Comparison of ENCODE assay signal across 8 cellular contexts in the genomic region with DNA sequence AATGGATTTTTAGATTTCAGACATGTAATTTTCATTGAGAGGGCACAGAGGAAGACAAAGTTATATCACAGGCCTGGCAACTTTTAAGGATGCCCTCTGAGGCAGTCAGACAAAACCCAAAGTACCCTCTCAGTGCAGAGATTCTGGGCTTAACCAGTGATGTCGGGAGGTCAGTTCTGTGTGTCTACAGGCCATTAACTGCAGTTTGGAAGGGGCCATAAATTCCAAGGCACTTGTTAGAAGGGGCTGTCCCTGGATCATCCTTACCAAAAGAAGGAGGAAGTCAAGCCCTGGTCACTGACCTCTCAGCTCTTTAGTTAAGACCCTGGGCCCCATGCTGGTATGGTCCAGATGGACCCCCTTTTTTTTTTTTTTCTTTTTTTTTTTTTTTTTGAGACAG.
DNase-seq lines count a peak whose midpoint lies in the region; ATAC-seq and TF ChIP-seq lines count a peak whose summit lies in the region.

No MANE protein-coding gene starts in this region.

- peak overlapping the region; percentile 93 for H3K27ac Mint-ChIP-seq in activated T-helper 2 cell treated with anti-CD3 and anti-CD28 coated beads, Interferon-gamma antibody, Interleukin-2, Interleukin-4, amounts not matched to agents 10 μg/mL and 5 μg/mL and 100 μg/mL, durations not matched to agents 14 hours and 24 hours and 36 hours
- peak overlapping the region; percentile 98 to 100 (median 100) for H3K27ac Mint-ChIP-seq in immature natural killer cell

- TF ChIP-seq CTCF in HL-60 (IDR thresholded peaks at IDR 0.05; ENCODE audit: insufficient read depth, low read length) (no peak), smooth muscle cell (IDR thresholded peaks at IDR 0.05; ENCODE audit: borderline replicate concordance, insufficient read depth, poor library complexity, severe bottlenecking) (no peak)

- peaks cover 8% of the 10 kb centered on the region for H3K79me2 ChIP-seq in smooth muscle cell (ENCODE audit: low read depth)

- peak overlapping the region; percentile 92 for H3K9ac ChIP-seq in smooth muscle cell (ENCODE audit: low read depth)

- no peaks in the 10 kb centered on the region for H3K9me3 Mint-ChIP-seq in activated T-helper 2 cell treated with anti-CD3 and anti-CD28 coated beads, Interferon-gamma antibody, Interleukin-2, Interleukin-4, amounts not matched to agents 10 μg/mL and 5 μg/mL and 100 μg/mL, durations not matched to agents 14 hours and 24 hours and 36 hours
- no peaks in the 10 kb centered on the region for H3K9me3 Mint-ChIP-seq in immature natural killer cell

- peak overlapping the region; percentile 66 for H3K4me2 ChIP-seq in smooth muscle cell

- H3K36me3 Mint-ChIP-seq in activated T-helper 2 cell treated with anti-CD3 and anti-CD28 coated beads, Interferon-gamma antibody, Interleukin-2, Interleukin-4, amounts not matched to agents 10 μg/mL and 5 μg/mL and 100 μg/mL, durations not matched to agents 14 hours and 24 hours and 36 hours (ENCODE audit: low read depth) = peaks cover 2% of the 10 kb centered on the region
- H3K36me3 Mint-ChIP-seq in immature natural killer cell = no peaks in the 10 kb centered on the region

- no peaks in the 10 kb centered on the region for H3K9me3 ChIP-seq in smooth muscle cell (replicated peaks; ENCODE audit: low read depth)

- H3K27me3 ChIP-seq in HL-60 (ENCODE audit: insufficient read depth, poor library complexity, severe bottlenecking) = no peaks in the 10 kb centered on the region
- H3K27me3 ChIP-seq in smooth muscle cell (ENCODE audit: low read depth) = no peaks in the 10 kb centered on the region

- DNase-seq in HL-60 (ENCODE audit: low read depth in 1 of 2, low spot score in 1 of 2) = no peak
- no peak for DNase-seq in activated T-helper 2 cell treated with anti-CD3 and anti-CD28 coated beads, Interferon-gamma antibody, Interleukin-2, Interleukin-4, amounts not matched to agents 10 μg/mL and 5 μg/mL and 100 μg/mL, durations not matched to agents 14 hours and 24 hours and 36 hours (ENCODE audit: low spot score)
- DNase-seq in immature natural killer cell = no peak
- DNase-seq in smooth muscle cell (lab: John Stamatoyannopoulos, UW; ENCODE audit: unreplicated experiment) = no peak
- DNase-seq in NCI-H2107 treated with DMSO at 0.1 percent for 48 hours (lab: John Stamatoyannopoulos, UW; ENCODE audit: unreplicated experiment) = no peak
- no peak for DNase-seq in effector CD4-positive, alpha-beta T cell
- DNase-seq in UCSD-AML1 (lab: John Stamatoyannopoulos, UW; ENCODE audit: unreplicated experiment) = no peak

- H3K36me3 ChIP-seq in smooth muscle cell (ENCODE audit: low read depth) = no peaks in the 10 kb centered on the region

- intact Hi-C loops in activated T-helper 2 cell treated with anti-CD3 and anti-CD28 coated beads, Interferon-gamma antibody, Interleukin-2, Interleukin-4, amounts not matched to agents 10 μg/mL and 5 μg/mL and 100 μg/mL, durations not matched to agents 14 hours and 24 hours and 36 hours (cut with micrococcal nuclease) = no loop called here

- H3K27ac ChIP-seq in HL-60 (replicated peaks) (peak overlapping the region; percentile 74), smooth muscle cell (ENCODE audit: low read depth) (peak overlapping the region; percentile 98)

- ATAC-seq in HG02571 (IDR thresholded peaks at IDR 0.05; ENCODE audit: unreplicated experiment) = no peak

- H3K4me1 Mint-ChIP-seq in activated T-helper 2 cell treated with anti-CD3 and anti-CD28 coated beads, Interferon-gamma antibody, Interleukin-2, Interleukin-4, amounts not matched to agents 10 μg/mL and 5 μg/mL and 100 μg/mL, durations not matched to agents 14 hours and 24 hours and 36 hours (ENCODE audit: low read depth) = peaks cover 45% of the 10 kb centered on the region
- peaks cover 70 to 73% of the 10 kb centered on the region in 2 donors for H3K4me1 Mint-ChIP-seq in immature natural killer cell

- H3K4me1 ChIP-seq in smooth muscle cell (ENCODE audit: low read depth) = peaks cover 8% of the 10 kb centered on the region

- H2AFZ ChIP-seq in smooth muscle cell (ENCODE audit: low read depth) = no peak overlapping the region

- no peaks in the 10 kb centered on the region for H3K27me3 Mint-ChIP-seq in activated T-helper 2 cell treated with anti-CD3 and anti-CD28 coated beads, Interferon-gamma antibody, Interleukin-2, Interleukin-4, amounts not matched to agents 10 μg/mL and 5 μg/mL and 100 μg/mL, durations not matched to agents 14 hours and 24 hours and 36 hours (ENCODE audit: low read depth)
- peaks cover 9 to 11% (median 10%) of the 10 kb centered on the region in 3 donors for H3K27me3 Mint-ChIP-seq in immature natural killer cell (ENCODE audit: low read depth in 3 of 3)

- H4K20me1 ChIP-seq in smooth muscle cell (ENCODE audit: low read depth) = peaks cover 5% of the 10 kb centered on the region

- peak overlapping the region; percentile 51 for H3K4me3 Mint-ChIP-seq in activated T-helper 2 cell treated with anti-CD3 and anti-CD28 coated beads, Interferon-gamma antibody, Interleukin-2, Interleukin-4, amounts not matched to agents 10 μg/mL and 5 μg/mL and 100 μg/mL, durations not matched to agents 14 hours and 24 hours and 36 hours (ENCODE audit: low read depth)
- H3K4me3 Mint-ChIP-seq in immature natural killer cell = peak overlapping the region; percentile 76 to 91 (median 86)

- peaks cover 18% of the 10 kb centered on the region for H3F3A ChIP-seq in smooth muscle cell (ENCODE audit: low read depth)

- H3K4me3 ChIP-seq in HL-60 (replicated peaks; ENCODE audit: insufficient read depth, low read length) (no peak overlapping the region), smooth muscle cell (no peak overlapping the region)

- WGBS in smooth muscle cell (ENCODE audit: low lambda C conversion rate) = 62% methylated on average over 1 of the region's 1 CpG
